ENCODE assay signal across 17 cellular contexts in genomic region chr6:6001443-6001842, GRCh38. TPM values are rescaled to one million over a fixed set of nuclear protein-coding genes. Genes with fewer than 3 reads are reported as not detected.
DNase-seq lines count a peak whose midpoint lies in the region; ATAC-seq and TF ChIP-seq lines count a peak whose summit lies in the region.
"Had no signal": no experiment of that assay in that cellular context is flagged by ENCODE, and none has a peak within 500 bp of the region (broad histone marks: within the 10 kb centered on the region; RNA-seq: fewer than 3 reads in every experiment).

No MANE protein-coding gene starts in this region.

- H3K4me1 Mint-ChIP-seq in activated CD8-positive, alpha-beta memory T cell treated with anti-CD3 and anti-CD28 coated beads, Interleukin-2, amount 10 ng/mL, durations not matched to agents 7 days and 5 days = peaks cover 53% of the 10 kb centered on the region
- H3K4me1 Mint-ChIP-seq in activated CD4-positive, alpha-beta memory T cell treated with anti-CD3 and anti-CD28 coated beads, Interleukin-2, amount 10 ng/mL, durations not matched to agents 7 days and 5 days = peaks cover 72% of the 10 kb centered on the region

- no peak for ATAC-seq in activated CD8-positive, alpha-beta memory T cell treated with anti-CD3 and anti-CD28 coated beads, Interleukin-2, amount 10 ng/mL, durations not matched to agents 7 days and 5 days
- ATAC-seq in GM18867 (IDR thresholded peaks at IDR 0.05; ENCODE audit: unreplicated experiment) (no peak), GM18520 (IDR thresholded peaks at IDR 0.05; ENCODE audit: unreplicated experiment) (no peak)
- ATAC-seq: left lobe of liver, SK-N-SH treated with all-trans-retinoic acid at 6 μM for 48 hours had no signal

- H3K27me3 Mint-ChIP-seq in activated CD8-positive, alpha-beta memory T cell treated with anti-CD3 and anti-CD28 coated beads, Interleukin-2, amount 10 ng/mL, durations not matched to agents 7 days and 5 days = peaks cover 94% of the 10 kb centered on the region
- H3K27me3 Mint-ChIP-seq in activated CD4-positive, alpha-beta memory T cell treated with anti-CD3 and anti-CD28 coated beads, Interleukin-2, amount 10 ng/mL, durations not matched to agents 7 days and 5 days = peaks cover 90% of the 10 kb centered on the region

- H3K27ac ChIP-seq in iPS-20b (ENCODE audit: low read length) (no peak overlapping the region), smooth muscle cell (ENCODE audit: low read depth) (no peak overlapping the region)
- H3K27ac ChIP-seq: skin epidermis, WERI-Rb-1 had no signal

- no peak overlapping the region for H3K4me2 ChIP-seq in smooth muscle cell

- WGBS in smooth muscle cell (ENCODE audit: low lambda C conversion rate) = 10% methylated on average over 10 of the region's 10 CpGs

- no peaks in the 10 kb centered on the region for H4K20me1 ChIP-seq in smooth muscle cell (ENCODE audit: low read depth)

- CTCF ChIA-PET in activated CD8-positive, alpha-beta memory T cell treated with anti-CD3 and anti-CD28 coated beads, Interleukin-2, amount 10 ng/mL, durations not matched to agents 7 days and 5 days (lab: Charles Lee) = interaction anchor here (1.6 kb wide), 1 partner anchor 530 kb away, joined by 5 read pairs; no protein-coding TSS in a partner anchor
- CTCF ChIA-PET in activated CD4-positive, alpha-beta memory T cell treated with anti-CD3 and anti-CD28 coated beads, Interleukin-2, amount 10 ng/mL, durations not matched to agents 7 days and 5 days (lab: Charles Lee) = interaction anchor here (0.7 to 1.3 kb wide), 2 partner anchors 13 to 16 kb away, joined by 3 read pairs; no protein-coding TSS in a partner anchor

- peak overlapping the region; percentile 54 for H3K27ac Mint-ChIP-seq in activated CD8-positive, alpha-beta memory T cell treated with anti-CD3 and anti-CD28 coated beads, Interleukin-2, amount 10 ng/mL, durations not matched to agents 7 days and 5 days
- peak overlapping the region; percentile 17 for H3K27ac Mint-ChIP-seq in activated CD4-positive, alpha-beta memory T cell treated with anti-CD3 and anti-CD28 coated beads, Interleukin-2, amount 10 ng/mL, durations not matched to agents 7 days and 5 days

- H3K9ac ChIP-seq in iPS-20b (ENCODE audit: low read depth, low read length) (no peak overlapping the region), smooth muscle cell (ENCODE audit: low read depth) (no peak overlapping the region)

- H3K27me3 ChIP-seq in iPS-20b (ENCODE audit: insufficient read depth, low read length) = peaks cover 100% of the 10 kb centered on the region
- H3K27me3 ChIP-seq in smooth muscle cell (ENCODE audit: low read depth) = peaks cover 100% of the 10 kb centered on the region

- H3K9me3 ChIP-seq in iPS-20b (ENCODE audit: insufficient read depth, low read depth, low read length) (peaks cover 4% of the 10 kb centered on the region; the same call in 1 of the 2 replicates), smooth muscle cell (replicated peaks; ENCODE audit: low read depth) (no peaks in the 10 kb centered on the region)
- H3K9me3 ChIP-seq: HAP-1 had no signal

- no peaks in the 10 kb centered on the region for H3K9me3 Mint-ChIP-seq in activated CD8-positive, alpha-beta memory T cell treated with anti-CD3 and anti-CD28 coated beads, Interleukin-2, amount 10 ng/mL, durations not matched to agents 7 days and 5 days (ENCODE audit: low read depth)
- peaks cover 5% of the 10 kb centered on the region for H3K9me3 Mint-ChIP-seq in activated CD4-positive, alpha-beta memory T cell treated with anti-CD3 and anti-CD28 coated beads, Interleukin-2, amount 10 ng/mL, durations not matched to agents 7 days and 5 days

- no peak for DNase-seq in activated CD8-positive, alpha-beta memory T cell treated with anti-CD3 and anti-CD28 coated beads, Interleukin-2, amount 10 ng/mL, durations not matched to agents 7 days and 5 days
- no peak for DNase-seq in activated CD8-positive, alpha-beta memory T cell treated with anti-CD3 and anti-CD28 coated beads for 24 hours
- no peak for DNase-seq in activated CD4-positive, alpha-beta memory T cell treated with anti-CD3 and anti-CD28 coated beads, Interleukin-2, amount 10 ng/mL, durations not matched to agents 7 days and 5 days
- DNase-seq in superior temporal gyrus (ENCODE audit: extremely low spot score) (peak; percentile 12), smooth muscle cell (lab: John Stamatoyannopoulos, UW; ENCODE audit: unreplicated experiment) (no peak)
- DNase-seq: activated CD8-positive, alpha-beta memory T cell treated with anti-CD3 and anti-CD28 coated beads, Interleukin-2, amount 50 U/mL, for 4 hours; activated naive CD4-positive, alpha-beta T cell treated with anti-CD3 and anti-CD28 coated beads, Interleukin-2, amount 50 U/mL, for 16 hours; EL; NCI-H1417; WERI-Rb-1 had no signal

- peaks cover 23% of the 10 kb centered on the region for H3K4me1 ChIP-seq in iPS-20b (ENCODE audit: insufficient read depth, low read length)
- peaks cover 65% of the 10 kb centered on the region for H3K4me1 ChIP-seq in smooth muscle cell (ENCODE audit: low read depth)

- no peak overlapping the region for H3K4me3 Mint-ChIP-seq in activated CD8-positive, alpha-beta memory T cell treated with anti-CD3 and anti-CD28 coated beads, Interleukin-2, amount 10 ng/mL, durations not matched to agents 7 days and 5 days
- H3K4me3 Mint-ChIP-seq in activated CD4-positive, alpha-beta memory T cell treated with anti-CD3 and anti-CD28 coated beads, Interleukin-2, amount 10 ng/mL, durations not matched to agents 7 days and 5 days = no peak overlapping the region

- no peak for TF ChIP-seq CTCF in smooth muscle cell (IDR thresholded peaks at IDR 0.05; ENCODE audit: borderline replicate concordance, insufficient read depth, poor library complexity, severe bottlenecking)

- peaks cover 26% of the 10 kb centered on the region for H3K36me3 Mint-ChIP-seq in activated CD8-positive, alpha-beta memory T cell treated with anti-CD3 and anti-CD28 coated beads, Interleukin-2, amount 10 ng/mL, durations not matched to agents 7 days and 5 days
- peaks cover 50% of the 10 kb centered on the region for H3K36me3 Mint-ChIP-seq in activated CD4-positive, alpha-beta memory T cell treated with anti-CD3 and anti-CD28 coated beads, Interleukin-2, amount 10 ng/mL, durations not matched to agents 7 days and 5 days (ENCODE audit: low read depth)

- H3K4me3 ChIP-seq in iPS-20b (ENCODE audit: low read length) (peak overlapping the region; percentile 62), smooth muscle cell (no peak overlapping the region)
- H3K4me3 ChIP-seq: HAP-1, skin epidermis had no signal

- H3K36me3 ChIP-seq in iPS-20b (ENCODE audit: insufficient read depth, low read depth, low read length) (no peaks in the 10 kb centered on the region), smooth muscle cell (ENCODE audit: low read depth) (no peaks in the 10 kb centered on the region)

- POLR2A ChIA-PET in activated CD4-positive, alpha-beta memory T cell treated with anti-CD3 and anti-CD28 coated beads, Interleukin-2, amount 10 ng/mL, durations not matched to agents 7 days and 5 days (lab: Charles Lee) = no interaction called here

- H3F3A ChIP-seq in smooth muscle cell (ENCODE audit: low read depth) = no peaks in the 10 kb centered on the region

- no peaks in the 10 kb centered on the region for H3K79me2 ChIP-seq in smooth muscle cell (ENCODE audit: low read depth)

- H2AFZ ChIP-seq in smooth muscle cell (ENCODE audit: low read depth) = no peak overlapping the region

RNA-seq across cellular contexts. Expression of gene NRN1, which starts 5.3 kb away (rescaled TPM):
- 1 to 10 TPM in 1 of 2 experiments, under 1 TPM in 1; 0.26 to 1.7 TPM for total RNA-seq in activated CD8-positive, alpha-beta memory T cell treated with anti-CD3 and anti-CD28 coated beads, Interleukin-2, amount 10 ng/mL, durations not matched to agents 7 days and 5 days
- total RNA-seq in activated CD4-positive, alpha-beta memory T cell treated with anti-CD3 and anti-CD28 coated beads, Interleukin-2, amount 10 ng/mL, durations not matched to agents 7 days and 5 days = 1 to 10 TPM; 3.2 to 4.1 TPM
- total RNA-seq in smooth muscle cell = not detected in 2 replicates
- polyA plus RNA-seq in smooth muscle cell = 0.27 TPM in 1 of 2 replicates, not detected in the other
